In the genomic region with DNA sequence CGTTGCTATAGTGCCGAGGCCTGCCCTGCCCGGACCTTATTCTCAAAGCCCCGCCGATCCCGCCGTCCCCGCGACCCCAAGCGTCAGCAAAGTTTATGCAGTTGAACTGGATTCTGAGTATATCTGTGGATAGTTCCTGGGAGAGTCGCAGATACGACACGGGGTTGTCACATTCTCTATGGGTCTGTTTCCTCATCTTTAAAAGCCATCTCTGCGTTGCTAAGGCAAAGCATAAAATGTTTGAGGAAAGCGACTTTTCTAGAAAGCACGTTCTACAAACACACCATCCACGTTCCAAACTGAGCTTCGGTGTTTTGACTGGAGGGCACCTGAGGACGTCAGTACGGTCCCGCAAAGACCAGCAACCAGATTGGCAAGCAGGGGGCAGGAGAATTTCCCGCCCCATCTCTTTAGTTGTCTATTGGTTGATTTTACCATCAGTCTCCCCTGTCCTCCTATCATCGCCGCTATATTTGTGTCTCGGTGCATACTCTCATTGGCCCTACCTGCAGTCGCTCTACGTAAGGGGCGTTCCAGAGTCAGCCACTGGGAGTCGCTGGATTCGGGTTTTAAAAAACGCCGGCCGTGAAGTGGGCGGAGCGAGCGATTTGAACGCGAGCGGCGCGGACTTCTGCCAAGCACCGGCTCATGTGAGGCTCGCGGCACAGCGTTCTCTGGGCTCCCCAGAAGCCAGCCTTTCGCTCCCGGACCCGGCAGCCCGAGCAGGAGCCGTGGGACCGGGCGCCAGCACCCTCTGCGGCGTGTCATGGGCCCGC, we compare ENCODE assay signal across 8 cellular contexts. TPM values are rescaled to one million over a fixed set of nuclear protein-coding genes. Genes with fewer than 3 reads are reported as not detected.
DNase-seq lines count a peak whose midpoint lies in the region; TF ChIP-seq lines count a peak whose summit lies in the region.

A gene (plus strand): TSS at position 626 of the 776 bp plus-strand sequence. CDS start 141 bp downstream, at position 767.

- peaks cover under 1% of the 10 kb centered on the region; the same call in 1 of the 2 replicates for H3K9me3 Mint-ChIP-seq in HFFc6
- H3K9me3 Mint-ChIP-seq in activated naive CD4-positive, alpha-beta T cell treated with anti-CD3 and anti-CD28 coated beads, Interleukin-2, amount 10 ng/mL, durations not matched to agents 7 days and 5 days = peaks cover under 1% of the 10 kb centered on the region

- H3K4me1 Mint-ChIP-seq in HFFc6 (ENCODE audit: low read depth) = peaks cover 40% of the 10 kb centered on the region
- H3K4me1 Mint-ChIP-seq in activated naive CD4-positive, alpha-beta T cell treated with anti-CD3 and anti-CD28 coated beads, Interleukin-2, amount 10 ng/mL, durations not matched to agents 7 days and 5 days = peaks cover 44% of the 10 kb centered on the region

- peaks cover 35% of the 10 kb centered on the region for H3K4me1 ChIP-seq in suprapubic skin

- peak; percentile 73 for TF ChIP-seq CTCF in HFFc6 (IDR thresholded peaks at IDR 0.05)
- TF ChIP-seq CTCF in NB4 (IDR thresholded peaks at IDR 0.05; ENCODE audit: low read depth, low read length) = no peak
- peak in 1 of 2 donors; percentile 43 for TF ChIP-seq CTCF in suprapubic skin (IDR thresholded peaks at IDR 0.05)

- H3K36me3 ChIP-seq in SK-N-MC (ENCODE audit: insufficient read depth, low read length) (peaks cover 27% of the 10 kb centered on the region), suprapubic skin (peaks cover 9% of the 10 kb centered on the region)

- peak within 1 kb of the TSS; percentile 93 for H3K4me3 Mint-ChIP-seq in HFFc6
- peak within 1 kb of the TSS; percentile 86 for H3K4me3 Mint-ChIP-seq in activated naive CD4-positive, alpha-beta T cell treated with anti-CD3 and anti-CD28 coated beads, Interleukin-2, amount 10 ng/mL, durations not matched to agents 7 days and 5 days

- H3K27me3 ChIP-seq in suprapubic skin = no peaks in the 10 kb centered on the region

- DNase-seq in GM04504 (ENCODE audit: low read depth) (peak; percentile 100), HFFc6 (peak; percentile 100), NB4 (ENCODE audit: low read depth) (peak; percentile 100), SK-N-MC (ENCODE audit: low read depth, low spot score) (peak; percentile 99), germinal center (ENCODE audit: low spot score) (peak; percentile 100), non-pigmented ciliary epithelial cell (ENCODE audit: low read depth) (peak; percentile 99), suprapubic skin (ENCODE audit: low spot score in 2 of 2) (peak; percentile 98 to 99)
- DNase-seq in activated naive CD4-positive, alpha-beta T cell treated with anti-CD3 and anti-CD28 coated beads, Interleukin-2, amount 10 ng/mL, durations not matched to agents 7 days and 5 days = peak; percentile 97

- H3K4me3 ChIP-seq in NB4 (ENCODE audit: low read depth, low read length) = peak within 1 kb of the TSS; percentile 98
- peak within 1 kb of the TSS; percentile 86 for H3K4me3 ChIP-seq in SK-N-MC
- peak within 1 kb of the TSS; percentile 76 for H3K4me3 ChIP-seq in suprapubic skin

- H3K9ac ChIP-seq in SK-N-MC (ENCODE audit: insufficient read length) = peak within 1 kb of the TSS; percentile 91

- H3K36me3 Mint-ChIP-seq in HFFc6 (ENCODE audit: low read depth) = peaks cover 33% of the 10 kb centered on the region
- peaks cover 29% of the 10 kb centered on the region for H3K36me3 Mint-ChIP-seq in activated naive CD4-positive, alpha-beta T cell treated with anti-CD3 and anti-CD28 coated beads, Interleukin-2, amount 10 ng/mL, durations not matched to agents 7 days and 5 days

- TF ChIP-seq POLR2A in NB4 (IDR thresholded peaks at IDR 0.05; ENCODE audit: extremely low read depth, insufficient read length) (peak; percentile 65), suprapubic skin (IDR thresholded peaks at IDR 0.05) (no peak)

- H3K27me3 Mint-ChIP-seq in HFFc6 (ENCODE audit: insufficient read depth) = no peaks in the 10 kb centered on the region; the same call in 1 of the 2 replicates
- H3K27me3 Mint-ChIP-seq in activated naive CD4-positive, alpha-beta T cell treated with anti-CD3 and anti-CD28 coated beads, Interleukin-2, amount 10 ng/mL, durations not matched to agents 7 days and 5 days = no peaks in the 10 kb centered on the region

- WGBS in suprapubic skin = 2% methylated on average over 36 of the region's 55 CpGs

- peak within 1 kb of the TSS; percentile 95 for H3K27ac Mint-ChIP-seq in HFFc6
- peak within 1 kb of the TSS; percentile 89 for H3K27ac Mint-ChIP-seq in activated naive CD4-positive, alpha-beta T cell treated with anti-CD3 and anti-CD28 coated beads, Interleukin-2, amount 10 ng/mL, durations not matched to agents 7 days and 5 days

- H3K9me3 ChIP-seq in SK-N-MC (ENCODE audit: low read depth, low read length) (0 out of 2 replicates have a peak, but pooled peaks cover 2% of the 10 kb centered on the region), suprapubic skin (no peaks in the 10 kb centered on the region)

- CTCF ChIA-PET in activated naive CD4-positive, alpha-beta T cell treated with anti-CD3 and anti-CD28 coated beads, Interleukin-2, amount 10 ng/mL, durations not matched to agents 7 days and 5 days (lab: Charles Lee) = interaction anchor here (1.2 kb wide), 1 partner anchor 15 kb away, joined by 3 read pairs; no protein-coding TSS in a partner anchor

- TF ChIP-seq EP300 in suprapubic skin (IDR thresholded peaks at IDR 0.05) = no peak

- H3K27ac ChIP-seq in SK-N-MC (peak within 1 kb of the TSS; percentile 45), suprapubic skin (peak within 1 kb of the TSS; percentile 66)

RNA-seq across cellular contexts. Expression of the gene that starts here (rescaled TPM):
- total RNA-seq in HFFc6 (2021; fragmentation: NEBNext Ultra II Directional; extraction: Animal tissue kit (Norgen Biotek cat#: 25700)) = 10 to 100 TPM in 5 of 6 experiments, 1 to 10 TPM in 1; 8.7 to 20.4 (median 17.5) TPM
- 1 to 10 TPM; 1.9 to 3.9 (median 3.0) TPM for total RNA-seq in suprapubic skin

Comparison
In these comparisons a context has a peak if more than half of its experiments do, and no peak if none do; other contexts are left out.
1. Peak in every context shown above with its lines: DNase-seq, H3K4me3 ChIP-seq and H3K27ac ChIP-seq.